Comparison of ENCODE assay signal across 1 cellular context in genomic region chr12:46814143-46814542, GRCh38.
TF ChIP-seq lines count a peak whose summit lies in the region.

No MANE protein-coding gene starts in this region.

TF ChIP-seq in HepG2, 621 proteins besides CTCF, POLR2A, EP300 and RAD21 (continued from another document and continues in another):
- TF ChIP-seq DMTF1 (CRISPR knock-in tag; IDR thresholded peaks at IDR 0.05) (no peak), MEIS2 (CRISPR knock-in tag; IDR thresholded peaks at IDR 0.05) (peak; percentile 88), CHD2 (IDR thresholded peaks at IDR 0.05; ENCODE audit: low read depth, low read length) (no peak), ZNF503 (CRISPR knock-in tag; IDR thresholded peaks at IDR 0.05) (peak; percentile 95), PCBP1 (IDR thresholded peaks at IDR 0.05; ENCODE audit: borderline replicate concordance, low read depth, low read length) (no peak), ZNF260 (CRISPR knock-in tag; IDR thresholded peaks at IDR 0.05; ENCODE audit: borderline replicate concordance, low read depth) (no peak), PPARG (CRISPR knock-in tag; conservative IDR thresholded peaks at IDR 0.05) (peak; percentile 100), HNF1A (IDR thresholded peaks at IDR 0.05; ENCODE audit: low read depth) (peak; percentile 88), HNF1A (CRISPR knock-in tag; IDR thresholded peaks at IDR 0.05; ENCODE audit: borderline replicate concordance) (peak; percentile 86; the same call in 1 of the 2 replicates), SKIL (CRISPR knock-in tag; IDR thresholded peaks at IDR 0.05; ENCODE audit: borderline replicate concordance) (peak; percentile 51; the same call in 1 of the 2 replicates), CBX1 (IDR thresholded peaks at IDR 0.05; ENCODE audit: low read depth) (no peak), ZBTB49 (CRISPR knock-in tag; IDR thresholded peaks at IDR 0.05; ENCODE audit: borderline replicate concordance) (no peak), ZNF674 (CRISPR knock-in tag; IDR thresholded peaks at IDR 0.05; ENCODE audit: low read depth) (no peak), ZNF367 (CRISPR knock-in tag; IDR thresholded peaks at IDR 0.05; ENCODE audit: borderline replicate concordance) (no peak), KLF11 (CRISPR knock-in tag; IDR thresholded peaks at IDR 0.05) (no peak), ZNF124 (CRISPR knock-in tag; IDR thresholded peaks at IDR 0.05) (no peak), ZKSCAN1 (IDR thresholded peaks at IDR 0.05; ENCODE audit: low read length) (no peak), MAZ (IDR thresholded peaks at IDR 0.05; ENCODE audit: borderline replicate concordance, low read depth, low read length) (no peak), MAZ (CRISPR knock-in tag; IDR thresholded peaks at IDR 0.05; ENCODE audit: low read depth) (no peak), ZKSCAN8 (CRISPR knock-in tag; IDR thresholded peaks at IDR 0.05; ENCODE audit: borderline replicate concordance) (0 out of 2 replicates have a peak, but pooled peaks have one; percentile 55), ZNF615 (CRISPR knock-in tag; IDR thresholded peaks at IDR 0.05; ENCODE audit: borderline replicate concordance) (no peak), SOX5 (CRISPR knock-in tag; IDR thresholded peaks at IDR 0.05; ENCODE audit: borderline replicate concordance) (peak; percentile 83), ARHGAP35 (CRISPR knock-in tag; IDR thresholded peaks at IDR 0.05; ENCODE audit: borderline replicate concordance) (no peak), KLF6 (CRISPR knock-in tag; IDR thresholded peaks at IDR 0.05) (no peak), ZNF546 (CRISPR knock-in tag; conservative IDR thresholded peaks at IDR 0.05) (no peak), ZBED4 (CRISPR knock-in tag; IDR thresholded peaks at IDR 0.05; ENCODE audit: borderline replicate concordance) (peak; percentile 53; the same call in 1 of the 2 replicates), RXRB (CRISPR knock-in tag; IDR thresholded peaks at IDR 0.05; ENCODE audit: borderline replicate concordance) (peak; percentile 99), FOXA1 (IDR thresholded peaks at IDR 0.05) (peak; percentile 84), FOXA1 (CRISPR knock-in tag; IDR thresholded peaks at IDR 0.05) (peak; percentile 80), NFIC (IDR thresholded peaks at IDR 0.05; ENCODE audit: low read length) (peak; percentile 81; the same call in 1 of the 2 replicates), ZFY (CRISPR knock-in tag; IDR thresholded peaks at IDR 0.05) (no peak), ZNF737 (CRISPR knock-in tag; IDR thresholded peaks at IDR 0.05; ENCODE audit: borderline replicate concordance) (no peak), BORCS8-MEF2B (CRISPR knock-in tag; IDR thresholded peaks at IDR 0.05) (no peak), PBX2 (CRISPR knock-in tag; IDR thresholded peaks at IDR 0.05) (no peak), ZBTB37 (CRISPR knock-in tag; IDR thresholded peaks at IDR 0.05) (peak; percentile 76; the same call in 1 of the 2 replicates), YEATS2 (CRISPR knock-in tag; IDR thresholded peaks at IDR 0.05; ENCODE audit: borderline replicate concordance) (no peak; the same call in 1 of the 2 replicates), ZNF333 (CRISPR knock-in tag; IDR thresholded peaks at IDR 0.05; ENCODE audit: borderline replicate concordance) (no peak), GABPA (IDR thresholded peaks at IDR 0.05; ENCODE audit: low read depth, low read length) (no peak), GABPA (CRISPR knock-in tag; IDR thresholded peaks at IDR 0.05; ENCODE audit: low read depth) (no peak), ZFP90 (CRISPR knock-in tag; IDR thresholded peaks at IDR 0.05; ENCODE audit: borderline replicate concordance) (no peak), ATF2 (CRISPR knock-in tag; IDR thresholded peaks at IDR 0.05) (peak; percentile 79)
